23 cellular contexts compared by ENCODE assay signal in the genomic region with DNA sequence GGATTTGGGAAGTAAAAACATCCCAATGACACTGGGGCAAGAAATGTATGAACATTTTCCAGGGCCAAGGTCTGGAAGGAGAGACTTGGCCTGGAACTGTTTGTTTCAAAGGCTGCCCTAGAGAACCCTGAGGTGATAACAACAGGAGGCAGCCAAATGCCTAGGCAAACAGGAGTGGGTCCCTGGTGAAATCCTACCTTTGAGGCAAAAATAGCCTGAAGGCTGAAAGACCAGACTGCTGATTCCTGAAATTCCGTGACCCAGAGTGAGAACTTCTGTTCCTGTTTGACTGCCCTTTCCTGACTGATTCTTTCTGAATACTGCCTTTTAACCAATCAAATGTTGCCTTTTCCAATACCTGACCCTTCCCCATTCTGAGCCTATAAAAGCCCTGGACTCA.
"Had no signal": no experiment of that assay in that cellular context is flagged by ENCODE, and none has a peak within 500 bp of the region (broad histone marks: within the 10 kb centered on the region; RNA-seq: fewer than 3 reads in every experiment).

No MANE protein-coding gene starts in this region.

- H3K9me3 ChIP-seq: left lung, lower lobe of right lung, mucosa of descending colon, ovary, stomach, testis, thyroid gland, transverse colon, upper lobe of right lung had no signal

- H3K4me1 Mint-ChIP-seq: naive thymus-derived CD4-positive, alpha-beta T cell; stimulated activated naive B cell treated with anti-CD40 and anti-IgM and Interleukin-4, amounts not matched to agents 10 μg/mL and 1 μg/mL and 100 μg/mL, for 72 hours had no signal

- H3K36me3 ChIP-seq: left lung, lower lobe of right lung, ovary, stomach, thyroid gland, transverse colon, upper lobe of right lung had no signal

- H3K9me3 Mint-ChIP-seq: natural killer cell treated with Interleukin-12 subunit alpha and Interleukin-12 subunit beta and Interleukin-15 and Interleukin-18, amount 100 ng/mL, for 72 hours had no signal

- H3K27ac Mint-ChIP-seq: natural killer cell treated with Interleukin-12 subunit alpha and Interleukin-12 subunit beta and Interleukin-15 and Interleukin-18, amount 100 ng/mL, for 72 hours; stimulated activated naive B cell treated with anti-CD40 and anti-IgM and Interleukin-4, amounts not matched to agents 10 μg/mL and 1 μg/mL and 100 μg/mL, for 72 hours had no signal

- H3K4me3 Mint-ChIP-seq: naive thymus-derived CD4-positive, alpha-beta T cell; natural killer cell treated with Interleukin-12 subunit alpha and Interleukin-12 subunit beta and Interleukin-15 and Interleukin-18, amount 100 ng/mL, for 72 hours; stimulated activated naive B cell treated with anti-CD40 and anti-IgM and Interleukin-4, amounts not matched to agents 10 μg/mL and 1 μg/mL and 100 μg/mL, for 72 hours had no signal

- H3K4me1 ChIP-seq: left lung, lower lobe of right lung, stomach, testis, thyroid gland, transverse colon, upper lobe of right lung had no signal

- DNase-seq: hippocampal formation; left colon; left lung; lower lobe of right lung; midbrain; mucosa of descending colon; naive thymus-derived CD4-positive, alpha-beta T cell; ovary; retina; right cardiac atrium; stimulated activated CD4-positive, alpha-beta T cell treated with anti-CD3 and anti-CD28 coated beads, Interleukin-12 subunit alpha, Interleukin-12 subunit beta, amount 100 ng/mL, for 4 hours; stimulated activated CD4-positive, alpha-beta T cell treated with anti-CD3 and anti-CD28 coated beads, Interleukin-15, amount 100 ng/mL, for 24 hours; stimulated activated CD4-positive, alpha-beta T cell treated with anti-CD3 and anti-CD28 coated beads, Interleukin-2, amount 100 ng/mL, for 24 hours; stimulated activated CD4-positive, alpha-beta T cell treated with anti-CD3 and anti-CD28 coated beads, Interleukin-4, amount 100 ng/mL, for 1 hour; stimulated activated naive B cell treated with anti-CD40 and anti-IgM and Interleukin-4, amounts not matched to agents 10 μg/mL and 1 μg/mL and 100 μg/mL, for 72 hours; stimulated activated naive CD8-positive, alpha-beta T cell treated with anti-CD3 and anti-CD28 coated beads, Interleukin-15, Interleukin-2, amounts not matched to agents 100 U/mL and 50 U/mL, for 24 hours; stomach; testis; thyroid gland; transverse colon; upper lobe of right lung had no signal

- H3K4me3 ChIP-seq: left lung, lower lobe of right lung, mucosa of descending colon, ovary, skin epidermis, stomach, testis, thyroid gland, transverse colon, upper lobe of right lung had no signal

- H3K27me3 Mint-ChIP-seq: natural killer cell treated with Interleukin-12 subunit alpha and Interleukin-12 subunit beta and Interleukin-15 and Interleukin-18, amount 100 ng/mL, for 72 hours; stimulated activated naive B cell treated with anti-CD40 and anti-IgM and Interleukin-4, amounts not matched to agents 10 μg/mL and 1 μg/mL and 100 μg/mL, for 72 hours had no signal

- H3K27me3 ChIP-seq: left lung, ovary, stomach, testis, thyroid gland, transverse colon, upper lobe of right lung had no signal

- H3K27ac ChIP-seq: left lung, lower lobe of right lung, ovary, skin epidermis, stomach, testis, thyroid gland, transverse colon, upper lobe of right lung had no signal

- H3K36me3 Mint-ChIP-seq: naive thymus-derived CD4-positive, alpha-beta T cell; natural killer cell treated with Interleukin-12 subunit alpha and Interleukin-12 subunit beta and Interleukin-15 and Interleukin-18, amount 100 ng/mL, for 72 hours; stimulated activated naive B cell treated with anti-CD40 and anti-IgM and Interleukin-4, amounts not matched to agents 10 μg/mL and 1 μg/mL and 100 μg/mL, for 72 hours had no signal
